ENCODE assay signal across 21 cellular contexts in the genomic region with DNA sequence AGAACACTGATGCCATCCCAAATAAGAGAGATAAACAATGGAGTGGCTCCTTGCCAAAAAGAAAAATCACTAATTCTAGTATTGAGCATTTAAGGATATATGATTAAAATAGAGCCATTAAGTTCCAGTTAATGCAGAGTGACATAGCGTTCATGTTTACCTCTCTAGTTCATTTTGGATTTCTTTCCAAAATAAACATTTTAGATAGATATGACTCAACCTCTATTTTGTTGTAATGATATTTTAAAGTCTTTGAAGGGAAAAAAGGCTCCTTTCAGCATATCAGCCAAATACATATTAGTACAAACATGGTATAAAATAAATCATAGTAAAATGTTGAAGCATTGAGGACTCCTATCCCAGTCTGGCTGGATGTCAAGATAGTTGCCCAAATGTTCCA.
"Had no signal": no experiment of that assay in that cellular context is flagged by ENCODE, and none has a peak within 500 bp of the region (broad histone marks: within the 10 kb centered on the region; RNA-seq: fewer than 3 reads in every experiment).

No MANE protein-coding gene starts in this region.

- H3K27me3 ChIP-seq: gastroesophageal sphincter, left lung, sigmoid colon, testis had no signal

- H3K27ac ChIP-seq: gastroesophageal sphincter, left lung, sigmoid colon, SK-N-MC, testis had no signal

- H3K4me1 ChIP-seq: left lung, sigmoid colon, testis had no signal

- H3K9me3 ChIP-seq: gastroesophageal sphincter, left lung, sigmoid colon, testis had no signal

- ATAC-seq: activated CD8-positive, alpha-beta memory T cell treated with anti-CD3 and anti-CD28 coated beads, Interleukin-2, amount 10 ng/mL, durations not matched to agents 7 days and 5 days; activated CD8-positive, alpha-beta T cell treated with anti-CD3 and anti-CD28 coated beads for 36 hours; gastroesophageal sphincter; left lung; naive thymus-derived CD4-positive, alpha-beta T cell; stimulated activated naive B cell treated with anti-CD40 and anti-IgM and Interleukin-4, amounts not matched to agents 10 μg/mL and 1 μg/mL and 100 μg/mL, for 72 hours had no signal

- H3K36me3 ChIP-seq: left lung, sigmoid colon had no signal

- DNase-seq: activated CD4-positive, alpha-beta T cell treated with anti-CD3 and anti-CD28 coated beads for 48 hours; activated CD8-positive, alpha-beta memory T cell treated with anti-CD3 and anti-CD28 coated beads, Interleukin-2, amount 10 ng/mL, durations not matched to agents 7 days and 5 days; activated CD8-positive, alpha-beta T cell treated with anti-CD3 and anti-CD28 coated beads for 36 hours; activated gamma-delta T cell; aorta; cortex of kidney; effector CD4-positive, alpha-beta T cell; erythroblast; head of caudate nucleus; left lung; naive thymus-derived CD4-positive, alpha-beta T cell; occipital lobe; posterior cingulate gyrus; sigmoid colon; stimulated activated CD4-positive, alpha-beta T cell treated with anti-CD3 and anti-CD28 coated beads, Interleukin-2, amount 100 ng/mL, for 48 hours; stimulated activated CD8-positive, alpha-beta memory T cell treated with anti-CD3 and anti-CD28 coated beads, Interleukin-4, amount 100 ng/mL, for 48 hours; stimulated activated naive B cell treated with anti-CD40 and anti-IgM and Interleukin-4, amounts not matched to agents 10 μg/mL and 1 μg/mL and 100 μg/mL, for 72 hours; testis had no signal

- H3K4me3 ChIP-seq: gastroesophageal sphincter, left lung, lung, sigmoid colon, SK-N-MC, testis had no signal
